In genomic region chr7:120709931-120710330, GRCh38 we compare ENCODE assay signal across 18 cellular contexts.
A peak's percentile ranks its signal among the peaks of the same experiment; 100 is the strongest.
DNase-seq lines count a peak whose midpoint lies in the region; ATAC-seq and TF ChIP-seq lines count a peak whose summit lies in the region.
"Had no signal": no experiment of that assay in that cellular context is flagged by ENCODE, and none has a peak within 500 bp of the region (broad histone marks: within the 10 kb centered on the region; RNA-seq: fewer than 3 reads in every experiment).

No MANE protein-coding gene starts in this region.

- peak; percentile 36 for ATAC-seq in foreskin keratinocyte
- ATAC-seq: A549 had no signal

- H3K27ac ChIP-seq in foreskin keratinocyte, result no peak overlapping the region
- H3K27ac ChIP-seq: A549, BLaER1, SJSA1 had no signal

- no peak for TF ChIP-seq CTCF in foreskin keratinocyte (conservative IDR thresholded peaks at IDR 0.05)

- H3K4me1 ChIP-seq in foreskin keratinocyte, result peaks cover 4% of the 10 kb centered on the region
- H3K4me1 ChIP-seq: A549, BLaER1, SJSA1 had no signal

- peak; percentile 36 for DNase-seq in A172 (ENCODE audit: low spot score)
- DNase-seq in HT1080 (ENCODE audit: low read depth), result peak; percentile 35
- peak; percentile 42 for DNase-seq in amniotic epithelial cell (ENCODE audit: low read depth)
- no peak for DNase-seq in foreskin keratinocyte
- no peak for DNase-seq in activated CD4-positive, CD25-positive, alpha-beta regulatory T cell treated with anti-CD3 and anti-CD28 coated beads, Interleukin-2, amount 50 U/mL, for 72 hours
- DNase-seq in DMS79 treated with DMSO at 0.1 percent for 48 hours (lab: John Stamatoyannopoulos, UW), result no peak
- DNase-seq in activated gamma-delta T cell (lab: John Stamatoyannopoulos, UW), result no peak
- DNase-seq in activated CD4-positive, alpha-beta T cell treated with anti-CD3 and anti-CD28 coated beads for 48 hours, result no peak
- DNase-seq: CD8-positive, alpha-beta memory T cell; HCEC 1CT; NCI-H1105 treated with DMSO at 0.1 percent for 48 hours; NCI-H1694; NCI-H2081 treated with DMSO at 0.1 percent for 48 hours; NCI-H510A treated with DMSO at 0.1 percent for 48 hours; NCI-H82 had no signal

- no peaks in the 10 kb centered on the region for H3K27me3 ChIP-seq in foreskin keratinocyte
- H3K27me3 ChIP-seq: BLaER1 had no signal

Comparison
In these comparisons a context has a peak if more than half of its experiments do, and no peak if none do; other contexts are left out.
1. DNase-seq: peak in A172 (single experiment), HT1080 (single experiment) and amniotic epithelial cell (single experiment); none in foreskin keratinocyte (0 of 2), activated CD4-positive, CD25-positive, alpha-beta regulatory T cell treated with anti-CD3 and anti-CD28 coated beads, Interleukin-2, amount 50 U/mL, for 72 hours (single experiment), DMS79 treated with DMSO at 0.1 percent for 48 hours (single experiment), activated gamma-delta T cell (single experiment) and activated CD4-positive, alpha-beta T cell treated with anti-CD3 and anti-CD28 coated beads for 48 hours (single experiment).